In the genomic region with DNA sequence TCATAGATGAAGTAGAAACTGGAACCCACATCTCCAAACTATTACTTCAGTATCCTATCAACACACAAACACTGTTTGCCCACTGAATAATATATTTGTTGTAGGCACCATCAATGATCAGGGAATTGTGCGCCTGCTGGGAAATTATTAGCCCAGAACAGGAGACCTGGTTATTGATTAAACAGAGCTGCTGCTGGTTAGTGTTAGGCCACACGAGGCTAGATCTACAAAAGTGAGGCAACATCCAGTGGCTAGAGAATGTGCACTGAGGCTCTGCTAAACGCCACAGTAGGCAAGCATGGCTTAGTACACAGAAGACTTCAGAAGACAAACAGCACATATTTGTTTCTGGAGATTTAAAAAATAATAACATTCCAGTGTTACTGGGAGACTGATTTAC, we compare ENCODE assay signal across 28 cellular contexts. TPM values are rescaled to one million over a fixed set of nuclear protein-coding genes. Genes with fewer than 3 reads are reported as not detected.
DNase-seq lines count a peak whose midpoint lies in the region; ATAC-seq, FAIRE-seq and TF ChIP-seq lines count a peak whose summit lies in the region.
"Had no signal": no experiment of that assay in that cellular context is flagged by ENCODE, and none has a peak within 500 bp of the region (broad histone marks: within the 10 kb centered on the region; RNA-seq: fewer than 3 reads in every experiment).

No MANE protein-coding gene starts in this region.

- H3K27ac Mint-ChIP-seq in activated naive CD4-positive, alpha-beta T cell treated with anti-CD3 and anti-CD28 coated beads, Interleukin-2, amount 50 U/mL, for 72 hours = no peak overlapping the region
- H3K27ac Mint-ChIP-seq: activated CD4-positive, alpha-beta memory T cell treated with anti-CD3 and anti-CD28 coated beads, Interleukin-2, amount 10 ng/mL, durations not matched to agents 7 days and 5 days; activated naive CD4-positive, alpha-beta T cell treated with anti-CD3 and anti-CD28 coated beads, Interleukin-2, amount 10 ng/mL, durations not matched to agents 7 days and 5 days; T-helper 17 cell had no signal

- peak; percentile 77 for DNase-seq in Caki2 (ENCODE audit: low read depth)
- DNase-seq in kidney tubule cell (ENCODE audit: low spot score) = peak; percentile 87
- peak in 3 of 6 donors; percentile 5 to 65 (median 60) for DNase-seq in pancreas
- no peak for DNase-seq in activated T-cell treated with anti-CD3 and anti-CD28 coated beads, Interleukin-2, amount 50 U/mL, for 48 hours
- no peak for DNase-seq in activated naive CD4-positive, alpha-beta T cell treated with anti-CD3 and anti-CD28 coated beads, Interleukin-2, amount 50 U/mL, for 72 hours (ENCODE audit: low spot score in 2 of 2)
- DNase-seq in NCI-H146 (lab: John Stamatoyannopoulos, UW) = no peak
- DNase-seq: activated CD4-positive, alpha-beta memory T cell treated with anti-CD3 and anti-CD28 coated beads, Interleukin-2, amount 10 ng/mL, durations not matched to agents 7 days and 5 days; activated CD8-positive, alpha-beta memory T cell treated with anti-CD3 and anti-CD28 coated beads, Interleukin-2, amount 50 U/mL, for 48 hours; activated naive CD4-positive, alpha-beta T cell treated with anti-CD3 and anti-CD28 coated beads, Interleukin-2, amount 10 ng/mL, durations not matched to agents 7 days and 5 days; brain microvascular endothelial cell; DMS79 treated with DMSO at 0.1 percent for 48 hours; esophagus squamous epithelium; foreskin keratinocyte; GDM1; heart left ventricle; left cardiac atrium; mesendoderm; NCI-H1048; NCI-H1694 treated with DMSO at 0.1 percent for 48 hours; stimulated activated CD4-positive, alpha-beta T cell treated with anti-CD3 and anti-CD28 coated beads, Interleukin-4, amount 100 ng/mL, for 24 hours; T-helper 17 cell; tibial artery had no signal

- no peaks in the 10 kb centered on the region for H3K9me3 Mint-ChIP-seq in activated naive CD4-positive, alpha-beta T cell treated with anti-CD3 and anti-CD28 coated beads, Interleukin-2, amount 50 U/mL, for 72 hours
- H3K9me3 Mint-ChIP-seq: activated CD4-positive, alpha-beta memory T cell treated with anti-CD3 and anti-CD28 coated beads, Interleukin-2, amount 10 ng/mL, durations not matched to agents 7 days and 5 days; activated naive CD4-positive, alpha-beta T cell treated with anti-CD3 and anti-CD28 coated beads, Interleukin-2, amount 10 ng/mL, durations not matched to agents 7 days and 5 days had no signal

- peaks cover 0 to under 1% (median 0%) of the 10 kb centered on the region in 3 donors for H3K36me3 ChIP-seq in pancreas
- H3K36me3 ChIP-seq: brain microvascular endothelial cell, esophagus squamous epithelium, heart left ventricle, prostate gland, tibial artery had no signal

- ATAC-seq in pancreas (peak; percentile 87 to 96 (median 94)), GM18868 (IDR thresholded peaks at IDR 0.05; ENCODE audit: unreplicated experiment) (no peak)
- ATAC-seq in activated naive CD4-positive, alpha-beta T cell treated with anti-CD3 and anti-CD28 coated beads, Interleukin-2, amount 50 U/mL, for 72 hours = no peak
- ATAC-seq: foreskin keratinocyte, HCT116, heart left ventricle, K562, left cardiac atrium, T-helper 17 cell had no signal

- no peaks in the 10 kb centered on the region for H3K36me3 Mint-ChIP-seq in activated naive CD4-positive, alpha-beta T cell treated with anti-CD3 and anti-CD28 coated beads, Interleukin-2, amount 50 U/mL, for 72 hours

- H3K27me3 ChIP-seq in pancreas = no peaks in the 10 kb centered on the region
- H3K27me3 ChIP-seq: BLaER1, brain microvascular endothelial cell, esophagus squamous epithelium, foreskin keratinocyte, heart left ventricle, tibial artery had no signal

- no peak for FAIRE-seq in pancreas (lab: Jason Lieb, UNC)
- FAIRE-seq: K562 had no signal

- peaks cover 4 to 22% (median 21%) of the 10 kb centered on the region in 3 donors for H3K4me1 ChIP-seq in pancreas
- H3K4me1 ChIP-seq: foreskin keratinocyte, prostate gland, tibial artery had no signal

- in situ Hi-C loops in Caki2 (cut with HindIII; ENCODE audit: low pct_unique_long_range_greater_than_20kb, low sequenced_read_pairs) = no loop called here

- 14 to 16% methylated on average over 3 of the region's 3 CpGs for WGBS in pancreas, 2 donors

- no peak overlapping the region for H3K4me3 ChIP-seq in pancreas
- H3K4me3 ChIP-seq: BLaER1, esophagus squamous epithelium, heart left ventricle, K562, prostate gland, tibial artery had no signal

- intact Hi-C loops in pancreas (cut with DNase I) = no loop called here

- H3K27ac ChIP-seq in VCaP (peak overlapping the region; percentile 43), pancreas (peak overlapping the region in 2 of 4 donors; percentile 2 to 16)
- H3K27ac ChIP-seq: BLaER1, brain microvascular endothelial cell, esophagus squamous epithelium, foreskin keratinocyte, heart left ventricle, prostate gland, tibial artery had no signal

- TF ChIP-seq CTCF in VCaP (conservative IDR thresholded peaks at IDR 0.05) = no peak
- no peak for TF ChIP-seq CTCF in pancreas (IDR thresholded peaks at IDR 0.05)

- H3K9me3 ChIP-seq in pancreas = no peaks in the 10 kb centered on the region
- H3K9me3 ChIP-seq: BLaER1, esophagus squamous epithelium, heart left ventricle, prostate gland, tibial artery had no signal

RNA-seq across cellular contexts. Expression of a gene that starts 11.0 kb away (rescaled TPM):
- 19.3 and 27.6 TPM in 2 replicates for total RNA-seq in Caki2 (2014; rRNA removed; shearing (Covaris generic); ENCODE audit: low replicate concordance)
- total RNA-seq in pancreas = 1 to 10 TPM; 4.6 to 9.6 (median 6.5) TPM
- polyA plus RNA-seq in pancreas = 10 to 100 TPM in 1 of 2 donors, 1 to 10 TPM in 1; 3.9 to 10.6 TPM
- total RNA-seq in activated naive CD4-positive, alpha-beta T cell treated with anti-CD3 and anti-CD28 coated beads, Interleukin-2, amount 50 U/mL, for 72 hours = 10 to 100 TPM in 1 of 2 donors, 1 to 10 TPM in 1; 5.1 to 10.6 TPM

RNA-seq across cellular contexts. Expression of a gene that starts 12.7 kb away (rescaled TPM):
- 113 and 134 TPM in 2 replicates for total RNA-seq in Caki2 (2014; rRNA removed; shearing (Covaris generic); ENCODE audit: low replicate concordance)
- 10 to 100 TPM; 16.5 to 45.4 (median 21.5) TPM for total RNA-seq in pancreas
- polyA plus RNA-seq in pancreas = 100 to 1,000 TPM; 120 to 176 TPM
- 10 to 100 TPM; 29.9 to 52.1 TPM for total RNA-seq in activated naive CD4-positive, alpha-beta T cell treated with anti-CD3 and anti-CD28 coated beads, Interleukin-2, amount 50 U/mL, for 72 hours

RNA-seq across cellular contexts. Expression of a gene that starts 33.6 kb away (rescaled TPM):
- 34.5 and 55.9 TPM in 2 replicates for total RNA-seq in Caki2 (2014; rRNA removed; shearing (Covaris generic); ENCODE audit: low replicate concordance)
- 10 to 100 TPM; 15.1 to 24.1 (median 18.0) TPM for total RNA-seq in pancreas
- polyA plus RNA-seq in pancreas = 10 to 100 TPM; 26.4 to 27.6 TPM
- 10 to 100 TPM; 49.8 to 67.8 TPM for total RNA-seq in activated naive CD4-positive, alpha-beta T cell treated with anti-CD3 and anti-CD28 coated beads, Interleukin-2, amount 50 U/mL, for 72 hours

RNA-seq across cellular contexts. Expression of a gene that starts 37.1 kb away (rescaled TPM):
- 15.8 and 17.3 TPM in 2 replicates for total RNA-seq in Caki2 (2014; rRNA removed; shearing (Covaris generic); ENCODE audit: low replicate concordance)
- total RNA-seq in pancreas = 1 to 10 TPM; 1.0 to 5.8 (median 2.8) TPM
- 1 to 10 TPM; 5.0 to 5.8 TPM for polyA plus RNA-seq in pancreas
- 10 to 100 TPM in 1 of 2 donors, 1 to 10 TPM in 1; 8.9 to 25.3 TPM for total RNA-seq in activated naive CD4-positive, alpha-beta T cell treated with anti-CD3 and anti-CD28 coated beads, Interleukin-2, amount 50 U/mL, for 72 hours

Comparison
In these comparisons a context has a peak if more than half of its experiments do, and no peak if none do; other contexts are left out.
1. DNase-seq: peak in Caki2 (single experiment) and kidney tubule cell (single experiment); none in activated T-cell treated with anti-CD3 and anti-CD28 coated beads, Interleukin-2, amount 50 U/mL, for 48 hours (0 of 2), activated naive CD4-positive, alpha-beta T cell treated with anti-CD3 and anti-CD28 coated beads, Interleukin-2, amount 50 U/mL, for 72 hours (0 of 2) and NCI-H146 (single experiment).
2. ATAC-seq: peak in pancreas (4 of 4); none in GM18868 (single experiment) and activated naive CD4-positive, alpha-beta T cell treated with anti-CD3 and anti-CD28 coated beads, Interleukin-2, amount 50 U/mL, for 72 hours (0 of 2).